ENCODE assay signal across 1 cellular context in the genomic region with DNA sequence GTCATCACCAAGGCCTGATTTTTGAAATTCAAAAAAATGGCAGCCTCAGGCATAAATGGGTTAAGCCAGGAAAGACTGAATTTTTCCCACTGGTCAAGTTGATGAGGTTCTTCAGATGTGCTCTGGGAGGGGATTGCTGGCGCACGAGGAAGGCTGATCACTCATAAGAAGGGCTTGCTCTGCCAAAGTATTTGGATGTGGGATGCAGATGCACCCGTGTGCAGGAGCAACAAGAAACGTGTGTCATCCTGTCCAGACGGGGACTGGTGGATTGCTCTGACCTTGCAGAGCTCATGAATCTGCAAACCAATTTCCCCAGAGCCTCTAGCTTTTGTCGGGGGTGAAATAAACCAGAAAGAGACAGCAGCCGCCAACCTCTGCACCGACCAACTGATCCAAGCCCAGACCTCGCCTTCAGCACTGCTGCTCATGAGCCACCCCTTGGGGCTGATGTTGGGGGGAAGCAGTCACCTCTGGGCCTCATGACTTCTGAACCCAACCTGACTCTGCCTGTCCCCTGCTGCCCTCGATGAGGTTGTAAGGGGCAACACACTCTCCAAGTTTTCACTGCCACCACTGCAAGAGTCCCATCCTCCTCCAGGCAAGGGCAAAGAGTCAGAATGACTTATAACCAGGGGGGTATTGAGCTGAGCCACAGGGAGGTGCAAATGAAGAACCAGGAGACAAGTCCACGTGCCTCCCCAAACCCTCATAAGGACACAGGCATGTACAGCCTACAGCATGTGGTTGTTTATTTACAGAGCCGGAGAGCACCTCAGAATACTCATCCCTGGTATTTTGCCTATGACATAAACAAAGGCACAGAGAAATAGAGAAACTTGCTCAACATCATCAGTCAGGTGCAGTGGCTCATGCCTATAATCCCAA.
TF ChIP-seq lines count a peak whose summit lies in the region.

No MANE protein-coding gene starts in this region.

TF ChIP-seq in IMR-90, 13 proteins besides CTCF, POLR2A, EP300 and RAD21:
- no peak for TF ChIP-seq MAZ (IDR thresholded peaks at IDR 0.05; ENCODE audit: borderline replicate concordance, low read depth, low read length)
- TF ChIP-seq BHLHE40 (IDR thresholded peaks at IDR 0.05; ENCODE audit: low read depth, low read length): peak; percentile 76
- TF ChIP-seq CHD1 (IDR thresholded peaks at IDR 0.05; ENCODE audit: low read depth, low read length): no peak
- peak; percentile 92 for TF ChIP-seq RCOR1 (IDR thresholded peaks at IDR 0.05; ENCODE audit: insufficient replicate concordance, low read length)
- TF ChIP-seq MXI1 (IDR thresholded peaks at IDR 0.05; ENCODE audit: borderline replicate concordance, low read depth, low read length): 0 out of 2 replicates have a peak, but pooled peaks have one; percentile 32
- TF ChIP-seq CEBPB (IDR thresholded peaks at IDR 0.05; ENCODE audit: low read depth, low read length): peak; percentile 63
TF ChIP-seq in IMR-90: peak in this region for 4.
